ENCODE assay signal across 13 cellular contexts in the genomic region with DNA sequence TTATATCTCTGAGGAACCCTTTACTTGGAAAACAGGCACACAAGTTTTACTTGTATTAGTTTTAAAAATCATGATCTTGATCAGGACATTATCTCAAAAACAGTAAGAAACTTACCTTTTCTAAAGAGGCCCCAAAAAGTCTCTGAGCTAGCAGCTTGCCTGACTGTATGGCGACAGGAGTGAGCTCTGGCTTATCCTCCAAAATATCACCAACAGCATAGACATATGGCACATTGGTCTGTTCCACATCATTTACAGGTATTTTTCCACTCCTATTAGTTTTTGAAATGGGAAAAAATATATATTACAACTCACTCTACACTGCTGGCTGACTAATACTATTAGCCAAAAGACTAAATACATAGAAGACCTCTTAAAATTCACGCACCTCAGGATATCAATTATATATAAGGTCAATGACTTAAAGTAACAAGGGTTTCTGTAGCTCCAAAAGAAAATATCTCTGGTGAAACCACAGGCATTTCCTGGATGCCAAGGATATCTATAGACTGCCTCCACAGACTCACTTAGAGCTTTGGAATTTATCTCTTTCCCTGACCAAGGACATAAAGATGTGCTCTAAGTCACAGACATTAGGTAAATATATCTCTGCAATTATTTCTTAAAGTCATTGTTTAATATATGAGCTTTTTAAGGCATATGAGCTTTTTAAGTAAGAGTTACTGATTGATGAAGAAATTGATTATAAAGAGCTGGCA. TPM values are rescaled to one million over a fixed set of nuclear protein-coding genes. Genes with fewer than 3 reads are reported as not detected.
DNase-seq lines count a peak whose midpoint lies in the region; ATAC-seq and TF ChIP-seq lines count a peak whose summit lies in the region.
"Had no signal": no experiment of that assay in that cellular context is flagged by ENCODE, and none has a peak within 500 bp of the region (broad histone marks: within the 10 kb centered on the region; RNA-seq: fewer than 3 reads in every experiment).

No MANE protein-coding gene starts in this region.

- H3K4me1 ChIP-seq in left lung, result no peaks in the 10 kb centered on the region
- H3K4me1 ChIP-seq: lower lobe of right lung, Peyer's patch had no signal

- DNase-seq in HT1080 (ENCODE audit: low read depth) (peak; percentile 80), amniotic epithelial cell (ENCODE audit: low read depth) (peak; percentile 70), fibroblast of villous mesenchyme (ENCODE audit: low read depth) (peak; percentile 69), left lung (no peak), left lobe of liver (ENCODE audit: low spot score) (no peak)
- DNase-seq: activated CD4-positive, alpha-beta memory T cell treated with anti-CD3 and anti-CD28 coated beads, Interleukin-2, amount 10 ng/mL, durations not matched to agents 7 days and 5 days; COR-L47; lower lobe of right lung; Peyer's patch had no signal

- H3K27me3 ChIP-seq in left lung, result no peaks in the 10 kb centered on the region
- H3K27me3 ChIP-seq: cardiac muscle cell, Peyer's patch had no signal

- no peak overlapping the region for H3K27ac ChIP-seq in left lung
- H3K27ac ChIP-seq: cardiac muscle cell, lower lobe of right lung, Peyer's patch, skin epidermis had no signal

- ATAC-seq in GM19463 (IDR thresholded peaks at IDR 0.05; ENCODE audit: unreplicated experiment) (no peak), left lung (no peak), left lobe of liver (no peak), HG02981 (IDR thresholded peaks at IDR 0.05; ENCODE audit: unreplicated experiment) (no peak)
- ATAC-seq: lower lobe of right lung had no signal

- H3K4me3 ChIP-seq in fibroblast of villous mesenchyme (ENCODE audit: low read depth, low read length) (no peak overlapping the region), left lung (no peak overlapping the region)
- H3K4me3 ChIP-seq: cardiac muscle cell, lower lobe of right lung, Peyer's patch, skin epidermis had no signal

- H3K36me3 ChIP-seq in left lung, result peaks cover 0 to 4% of the 10 kb centered on the region in 2 donors
- H3K36me3 ChIP-seq: Peyer's patch had no signal

- TF ChIP-seq CTCF in fibroblast of villous mesenchyme (IDR thresholded peaks at IDR 0.05; ENCODE audit: insufficient read depth, low read depth, low read length), result no peak
- TF ChIP-seq CTCF in left lung (IDR thresholded peaks at IDR 0.05), result no peak

- H3K9me3 ChIP-seq in left lung, result no peaks in the 10 kb centered on the region
- H3K9me3 ChIP-seq: lower lobe of right lung, Peyer's patch had no signal

- intact Hi-C loops in left lung (cut with DNase I), result no loop called here

RNA-seq across cellular contexts. Expression of gene TXNRD3, which starts 33.1 kb away (rescaled TPM):
- 8.8 and 10.3 TPM in 2 replicates for total RNA-seq in HT1080 (2014; rRNA removed; shearing (Covaris generic))
- polyA plus RNA-seq in HT1080 (2015; cell fraction: cytosol; rRNA removed), result 6.6 and 8.3 TPM in 2 replicates
- polyA plus RNA-seq in HT1080 (2015; cell fraction: nucleus; rRNA removed), result 15.2 and 15.6 TPM in 2 replicates
- 11.3 and 13.4 TPM in 2 replicates for total RNA-seq in fibroblast of villous mesenchyme
- total RNA-seq in left lung, result 10 to 100 TPM in 1 of 2 donors, 1 to 10 TPM in 1; 9.6 to 12.6 TPM
- 10.7 TPM for total RNA-seq in left lobe of liver

Comparison
In these comparisons a context has a peak if more than half of its experiments do, and no peak if none do; other contexts are left out.
1. DNase-seq: peak in HT1080 (single experiment), amniotic epithelial cell (single experiment) and fibroblast of villous mesenchyme (single experiment); none in left lung (0 of 2) and left lobe of liver (single experiment).